ENCODE assay signal across 24 cellular contexts in the genomic region with DNA sequence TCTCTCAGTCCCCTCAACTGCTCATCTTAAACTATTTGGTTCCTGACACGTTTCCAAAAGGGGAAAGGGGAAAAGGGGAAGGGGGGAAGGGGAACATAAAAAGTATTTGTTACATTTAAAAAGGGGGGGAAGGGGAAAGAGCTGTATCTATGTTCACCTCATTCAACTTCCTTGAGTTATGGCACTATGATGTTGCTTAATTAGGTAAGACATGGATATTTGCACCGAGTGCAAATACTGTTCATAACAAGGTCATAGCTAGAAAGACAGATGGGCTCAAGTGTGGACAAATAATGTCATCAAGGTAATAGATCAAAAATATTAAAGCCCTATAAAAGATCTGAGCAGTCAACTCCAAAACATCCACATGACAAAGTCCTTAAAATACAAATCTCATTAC. TPM values are rescaled to one million over a fixed set of nuclear protein-coding genes. Genes with fewer than 3 reads are reported as not detected.
"Had no signal": no experiment of that assay in that cellular context is flagged by ENCODE, and none has a peak within 500 bp of the region (broad histone marks: within the 10 kb centered on the region; RNA-seq: fewer than 3 reads in every experiment).

No MANE protein-coding gene starts in this region.

- FAIRE-seq: colon, endothelial cell of umbilical vein, keratinocyte, pancreas had no signal

- H3K27ac Mint-ChIP-seq: dendritic cell treated with granulocyte-macrophage colony-stimulating factor and Interleukin-4, amounts not matched to agents 40 ng/mL and 50 ng/mL, for 4 days; immature natural killer cell; stimulated activated effector memory CD8-positive, alpha-beta T cell treated with anti-CD3 and anti-CD28 coated beads, Interleukin-12 subunit alpha, Interleukin-12 subunit beta, amount 100 ng/mL, for 72 hours had no signal

- H3K4me3 ChIP-seq: esophagus muscularis mucosa, lower lobe of right lung, pancreas, sigmoid colon, stomach, thyroid gland had no signal

- H3K4me1 ChIP-seq: foreskin keratinocyte, lower lobe of right lung, pancreas, thyroid gland had no signal

- H3K9me3 ChIP-seq: esophagus muscularis mucosa, lower lobe of right lung, pancreas, sigmoid colon, stomach, thyroid gland had no signal

- H3K27me3 ChIP-seq: esophagus muscularis mucosa, foreskin keratinocyte, pancreas, sigmoid colon, stomach, thyroid gland had no signal

- H3K4me3 Mint-ChIP-seq: dendritic cell treated with granulocyte-macrophage colony-stimulating factor and Interleukin-4, amounts not matched to agents 40 ng/mL and 50 ng/mL, for 4 days; immature natural killer cell; naive thymus-derived CD8-positive, alpha-beta T cell; stimulated activated effector memory CD8-positive, alpha-beta T cell treated with anti-CD3 and anti-CD28 coated beads, Interleukin-12 subunit alpha, Interleukin-12 subunit beta, amount 100 ng/mL, for 72 hours had no signal

- H3K27me3 Mint-ChIP-seq: dendritic cell treated with granulocyte-macrophage colony-stimulating factor and Interleukin-4, amounts not matched to agents 40 ng/mL and 50 ng/mL, for 4 days; naive thymus-derived CD8-positive, alpha-beta T cell had no signal

- H3K9me3 Mint-ChIP-seq: dendritic cell treated with granulocyte-macrophage colony-stimulating factor and Interleukin-4, amounts not matched to agents 40 ng/mL and 50 ng/mL, for 4 days; immature natural killer cell; naive thymus-derived CD8-positive, alpha-beta T cell; stimulated activated effector memory CD8-positive, alpha-beta T cell treated with anti-CD3 and anti-CD28 coated beads, Interleukin-12 subunit alpha, Interleukin-12 subunit beta, amount 100 ng/mL, for 72 hours had no signal

- ATAC-seq: foreskin keratinocyte; left ventricle myocardium superior; lower lobe of right lung; naive thymus-derived CD8-positive, alpha-beta T cell; pancreas; stimulated activated effector memory CD8-positive, alpha-beta T cell treated with anti-CD3 and anti-CD28 coated beads, Interleukin-12 subunit alpha, Interleukin-12 subunit beta, amount 100 ng/mL, for 72 hours had no signal

- H3K27ac ChIP-seq: esophagus muscularis mucosa, foreskin keratinocyte, lower lobe of right lung, pancreas, sigmoid colon, stomach, thyroid gland had no signal

- DNase-seq: effector CD8-positive, alpha-beta T cell; foreskin keratinocyte; glutamatergic neuron; hypothalamus; immature natural killer cell; left ventricle myocardium superior; lower lobe of right lung; naive thymus-derived CD8-positive, alpha-beta T cell; occipital lobe; pancreas; sigmoid colon; stimulated activated CD4-positive, alpha-beta T cell treated with anti-CD3 and anti-CD28 coated beads, Interleukin-2, amount 100 ng/mL, for 24 hours; stimulated activated CD4-positive, alpha-beta T cell treated with anti-CD3 and anti-CD28 coated beads, Interleukin-4, amount 100 ng/mL, for 24 hours; stimulated activated naive CD4-positive, alpha-beta T cell treated with Interleukin-2 at 50 U/mL for 16 hours; stomach; thyroid gland; trophoblast cell had no signal

RNA-seq across cellular contexts. Expression of gene CCDC17, which starts 36.5 kb away (rescaled TPM):
- total RNA-seq: epithelial cell of proximal tubule had no signal
